8 cellular contexts compared by ENCODE assay signal in the genomic region with DNA sequence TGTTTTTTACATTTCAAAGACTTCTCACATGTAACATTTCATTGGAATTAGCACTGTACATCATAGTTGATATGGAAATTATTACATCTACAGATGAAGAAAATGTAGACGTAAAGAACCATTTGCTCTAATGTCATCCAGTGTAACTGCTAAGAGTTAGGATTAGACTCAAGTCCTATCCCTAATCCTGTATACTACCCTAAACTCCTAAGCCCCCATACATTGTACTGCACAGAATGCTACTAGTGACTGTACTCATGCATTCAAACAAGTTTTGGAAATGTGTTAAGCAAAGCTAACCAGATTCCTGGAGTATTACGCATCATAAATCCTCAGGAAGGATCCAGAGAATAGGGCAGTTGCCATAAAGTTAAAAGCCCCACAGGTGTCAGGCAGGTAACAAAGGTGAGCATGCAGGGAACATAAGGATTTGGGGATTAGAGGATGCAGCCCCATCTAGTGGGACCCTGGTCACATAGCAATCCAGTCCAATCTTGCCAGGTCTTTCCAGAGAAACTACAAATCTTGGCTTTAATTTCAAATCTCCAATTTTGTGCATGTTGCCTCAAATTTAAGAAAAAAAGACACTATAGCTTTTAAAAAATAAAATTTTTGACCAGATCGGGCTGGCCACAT. TPM values are rescaled to one million over a fixed set of nuclear protein-coding genes. Genes with fewer than 3 reads are reported as not detected.
DNase-seq lines count a peak whose midpoint lies in the region; ATAC-seq, FAIRE-seq and TF ChIP-seq lines count a peak whose summit lies in the region.

No MANE protein-coding gene starts in this region.

- no peaks in the 10 kb centered on the region for H3K36me3 ChIP-seq in sigmoid colon

- H3K4me1 ChIP-seq in sigmoid colon: no peaks in the 10 kb centered on the region

- no peak overlapping the region for H3K4me3 ChIP-seq in sigmoid colon

- no peaks in the 10 kb centered on the region for H3K27me3 ChIP-seq in sigmoid colon

- WGBS in sigmoid colon, 2 donors: 55 to 77% methylated on average over 3 of the region's 3 CpGs

- no peak for TF ChIP-seq POLR2A in sigmoid colon (IDR thresholded peaks at IDR 0.05)

- ATAC-seq in HG02642 (IDR thresholded peaks at IDR 0.05; ENCODE audit: poor library complexity, unreplicated experiment): no peak

- DNase-seq in Ammon's horn (ENCODE audit: low spot score) (peak; percentile 8), GM13976 (ENCODE audit: low spot score) (no peak), OCI-M1 (lab: John Stamatoyannopoulos, UW) (peak; percentile 13), iPS DF 4.7 (ENCODE audit: extremely low read depth, low spot score) (peak; percentile 53), putamen (ENCODE audit: low spot score) (no peak), sigmoid colon (no peak), frontal cortex (ENCODE audit: low spot score in 2 of 2) (no peak)

- TF ChIP-seq CTCF in GM13976 (IDR thresholded peaks at IDR 0.05; ENCODE audit: borderline replicate concordance, control extremely low read depth, extremely low read depth, insufficient read depth, missing control alignments) (peak; percentile 40), sigmoid colon (IDR thresholded peaks at IDR 0.05) (no peak)

- intact Hi-C loops in sigmoid colon (cut with DNase I): no loop called here

- FAIRE-seq in frontal cortex (lab: Jason Lieb, UNC): no peak

- no peaks in the 10 kb centered on the region for H3K9me3 ChIP-seq in sigmoid colon

- H3K27ac ChIP-seq in sigmoid colon: no peak overlapping the region

- no peak for TF ChIP-seq EP300 in sigmoid colon (IDR thresholded peaks at IDR 0.05)

- in situ Hi-C loops in GM13976 (cut with MboI; ENCODE audit: low sequenced_read_pairs, unreplicated experiment): no loop called here

RNA-seq across cellular contexts. Expression of a gene that starts 32.0 kb away (rescaled TPM):
- total RNA-seq in sigmoid colon: not detected
- polyA plus RNA-seq in sigmoid colon: 1 to 10 TPM in 1 of 3 donors, not detected in 2; 1.5 TPM
- total RNA-seq in frontal cortex: 0.82 TPM

Comparison
In these comparisons a context has a peak if more than half of its experiments do, and no peak if none do; other contexts are left out.
1. DNase-seq: peak in Ammon's horn (single experiment), OCI-M1 (single experiment) and iPS DF 4.7 (single experiment); none in GM13976 (single experiment), putamen (single experiment), sigmoid colon (single experiment) and frontal cortex (0 of 2).